8 cellular contexts compared by ENCODE assay signal in the genomic region with DNA sequence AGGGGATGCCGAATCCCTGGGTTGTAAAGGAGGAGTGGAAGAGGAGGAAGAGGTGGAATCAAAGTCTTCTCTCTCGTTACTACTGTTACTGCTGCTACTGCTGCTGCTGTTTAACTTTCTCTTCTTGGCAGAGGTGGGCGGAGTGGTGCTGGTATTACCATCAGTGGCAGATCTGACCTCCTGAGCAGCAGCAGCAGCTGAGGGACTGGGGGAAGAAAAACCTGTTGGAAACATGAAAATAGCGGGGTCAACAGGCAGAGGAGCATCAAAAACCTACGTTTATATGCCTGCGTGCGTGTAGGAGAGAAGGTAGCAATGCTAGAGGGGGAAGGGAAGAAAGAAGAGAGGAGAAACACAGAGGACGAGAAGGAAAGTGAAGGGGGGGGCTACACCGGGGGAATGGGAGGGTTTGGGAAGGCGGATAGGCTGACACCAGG. TPM values are rescaled to one million over a fixed set of nuclear protein-coding genes. Genes with fewer than 3 reads are reported as not detected.
DNase-seq lines count a peak whose midpoint lies in the region; ATAC-seq and TF ChIP-seq lines count a peak whose summit lies in the region.

No MANE protein-coding gene starts in this region.

- ATAC-seq in GM18517 (IDR thresholded peaks at IDR 0.05; ENCODE audit: unreplicated experiment) (peak; percentile 36), HG02852 (IDR thresholded peaks at IDR 0.05; ENCODE audit: unreplicated experiment) (peak; percentile 32), left ventricle myocardium superior (peak; percentile 34), GM18519 (IDR thresholded peaks at IDR 0.05; ENCODE audit: low FRiP score, unreplicated experiment) (no peak)

- peak overlapping the region; percentile 99 for H3K4me3 Mint-ChIP-seq in activated naive CD8-positive, alpha-beta T cell treated with anti-CD3 and anti-CD28 coated beads for 36 hours

- no peaks in the 10 kb centered on the region for H3K9me3 ChIP-seq in Peyer's patch

- peaks cover 6% of the 10 kb centered on the region for H3K36me3 Mint-ChIP-seq in activated naive CD8-positive, alpha-beta T cell treated with anti-CD3 and anti-CD28 coated beads for 36 hours

- no peak for TF ChIP-seq CTCF in Peyer's patch (IDR thresholded peaks at IDR 0.05)
- no peak for TF ChIP-seq CTCF in retinal pigment epithelial cell (conservative IDR thresholded peaks at IDR 0.05; ENCODE audit: low read depth, low read length)

- no peaks in the 10 kb centered on the region for H3K27me3 Mint-ChIP-seq in activated naive CD8-positive, alpha-beta T cell treated with anti-CD3 and anti-CD28 coated beads for 36 hours

- peaks cover 16% of the 10 kb centered on the region for H3K4me1 Mint-ChIP-seq in activated naive CD8-positive, alpha-beta T cell treated with anti-CD3 and anti-CD28 coated beads for 36 hours

- no peaks in the 10 kb centered on the region for H3K36me3 ChIP-seq in Peyer's patch

- TF ChIP-seq POLR2A in Peyer's patch (IDR thresholded peaks at IDR 0.05): no peak

- peaks cover 0 to 16% (median 0%) of the 10 kb centered on the region in 4 donors for H3K4me1 ChIP-seq in Peyer's patch

- no peaks in the 10 kb centered on the region for H3K27me3 ChIP-seq in Peyer's patch

- H3K27ac Mint-ChIP-seq in activated naive CD8-positive, alpha-beta T cell treated with anti-CD3 and anti-CD28 coated beads for 36 hours: peak overlapping the region; percentile 96

- H3K27ac ChIP-seq in Peyer's patch: peak overlapping the region; percentile 89 to 100 (median 98)

- DNase-seq in Peyer's patch: peak in 2 of 3 donors; percentile 51 to 60
- peak; percentile 38 for DNase-seq in activated naive CD8-positive, alpha-beta T cell treated with anti-CD3 and anti-CD28 coated beads for 36 hours
- peak; percentile 25 for DNase-seq in left ventricle myocardium superior
- DNase-seq in retinal pigment epithelial cell (ENCODE audit: low read depth): no peak
- DNase-seq in NCI-H187 treated with DMSO at 0.1 percent for 48 hours (lab: John Stamatoyannopoulos, UW): no peak

- H3K4me3 ChIP-seq in Peyer's patch: peak overlapping the region; percentile 60 to 77 (median 74)
- peak overlapping the region; percentile 77 for H3K4me3 ChIP-seq in retinal pigment epithelial cell (ENCODE audit: low read length)

- no peaks in the 10 kb centered on the region for H3K9me3 Mint-ChIP-seq in activated naive CD8-positive, alpha-beta T cell treated with anti-CD3 and anti-CD28 coated beads for 36 hours

- intact Hi-C loops in left ventricle myocardium superior (cut with micrococcal nuclease): no loop called here

RNA-seq across cellular contexts. Expression of a gene that starts 0.3 kb away (rescaled TPM):
- total RNA-seq in Peyer's patch: 10 to 100 TPM; 17.1 to 59.4 (median 22.8) TPM
- 10 to 100 TPM; 32.7 to 32.9 TPM for total RNA-seq in activated naive CD8-positive, alpha-beta T cell treated with anti-CD3 and anti-CD28 coated beads for 36 hours
- 19.6 TPM for total RNA-seq in left ventricle myocardium superior

RNA-seq across cellular contexts. Expression of a gene that starts 43.5 kb away (rescaled TPM):
- total RNA-seq in Peyer's patch (10 to 100 TPM; 17.7 to 42.1 (median 26.8) TPM), left ventricle myocardium superior (32.7 TPM)
- total RNA-seq in activated naive CD8-positive, alpha-beta T cell treated with anti-CD3 and anti-CD28 coated beads for 36 hours: 10 to 100 TPM; 73.8 to 75.4 TPM

Comparison
In these comparisons a context has a peak if more than half of its experiments do, and no peak if none do; other contexts are left out.
1. DNase-seq: peak in Peyer's patch (2 of 3), activated naive CD8-positive, alpha-beta T cell treated with anti-CD3 and anti-CD28 coated beads for 36 hours (single experiment) and left ventricle myocardium superior (single experiment); none in retinal pigment epithelial cell (single experiment) and NCI-H187 treated with DMSO at 0.1 percent for 48 hours (single experiment).